In genomic region chr3:149371001-149371722, GRCh38 we compare ENCODE assay signal across 12 cellular contexts. TPM values are rescaled to one million over a fixed set of nuclear protein-coding genes. Genes with fewer than 3 reads are reported as not detected.
A peak's percentile ranks its signal among the peaks of the same experiment; 100 is the strongest.
DNase-seq lines count a peak whose midpoint lies in the region; TF ChIP-seq lines count a peak whose summit lies in the region.
"Had no signal": no experiment of that assay in that cellular context is flagged by ENCODE, and none has a peak within 500 bp of the region (broad histone marks: within the 10 kb centered on the region; RNA-seq: fewer than 3 reads in every experiment).

No MANE protein-coding gene starts in this region.

- no peaks in the 10 kb centered on the region for H3K4me1 ChIP-seq in Loucy (ENCODE audit: insufficient read depth, low read length, poor library complexity, severe bottlenecking)
- peaks cover 8% of the 10 kb centered on the region for H3K4me1 ChIP-seq in mesenchymal stem cell (ENCODE audit: control insufficient read depth, insufficient read depth, low read depth, low read length)
- no peaks in the 10 kb centered on the region for H3K4me1 ChIP-seq in CD4-positive, alpha-beta memory T cell (ENCODE audit: insufficient read depth, low read length)

- H3K36me3 ChIP-seq in Loucy (ENCODE audit: insufficient read depth, low read length): no peaks in the 10 kb centered on the region
- peaks cover 9 to 13% of the 10 kb centered on the region in 2 experiments for H3K36me3 ChIP-seq in mesenchymal stem cell (ENCODE audit: control insufficient read depth in 1 of 2, insufficient read depth in 2 of 2, low read depth in 1 of 2, low read length in 2 of 2)
- no peaks in the 10 kb centered on the region for H3K36me3 ChIP-seq in CD4-positive, alpha-beta memory T cell (ENCODE audit: insufficient read depth, low read length)

- H3K27me3 ChIP-seq in Loucy (ENCODE audit: insufficient read depth, low read length, poor library complexity, severe bottlenecking) (no peaks in the 10 kb centered on the region), mesenchymal stem cell (ENCODE audit: control insufficient read depth in 1 of 2, insufficient read depth in 1 of 2, low read length in 2 of 2) (no peaks in the 10 kb centered on the region)
- H3K27me3 ChIP-seq in CD4-positive, alpha-beta memory T cell (ENCODE audit: insufficient read depth, low read length): no peaks in the 10 kb centered on the region

- H3K9me3 ChIP-seq in Loucy (ENCODE audit: insufficient read depth, low read depth, low read length) (no peaks in the 10 kb centered on the region), mesenchymal stem cell (ENCODE audit: control insufficient read depth, low read length) (no peaks in the 10 kb centered on the region)
- no peaks in the 10 kb centered on the region for H3K9me3 ChIP-seq in CD4-positive, alpha-beta memory T cell (ENCODE audit: control insufficient read depth in 1 of 2, low read length in 2 of 2)

- no peaks in the 10 kb centered on the region for H4K20me1 ChIP-seq in Loucy (ENCODE audit: insufficient read depth, low read length, poor library complexity, severe bottlenecking)

- TF ChIP-seq CTCF in Loucy (conservative IDR thresholded peaks at IDR 0.05; ENCODE audit: low read length): peak; percentile 21
- no peak for TF ChIP-seq CTCF in nephron progenitor cell (IDR thresholded peaks at IDR 0.05)

- no peak overlapping the region for H4K8ac ChIP-seq in mesenchymal stem cell (ENCODE audit: low read length)

- peak; percentile 58 to 74 for DNase-seq in AML-193 (lab: John Stamatoyannopoulos, UW)
- DNase-seq in cerebellar cortex (ENCODE audit: low spot score): peak; percentile 58
- DNase-seq in mesenchymal stem cell: peak; percentile 77
- DNase-seq in activated naive CD4-positive, alpha-beta T cell treated with Interleukin-2 at 50 U/mL for 16 hours: no peak
- no peak for DNase-seq in DMS114 treated with DMSO at 0.1 percent for 48 hours (lab: John Stamatoyannopoulos, UW; ENCODE audit: unreplicated experiment)
- no peak for DNase-seq in CD4-positive, alpha-beta memory T cell
- DNase-seq in nephron progenitor cell: no peak
- DNase-seq: activated CD4-positive, alpha-beta T cell treated with anti-CD3 and anti-CD28 coated beads, Interleukin-2, amount 10 ng/mL, durations not matched to agents 24 days and 14 days; DND-41; H7; NCI-H1417 treated with DMSO at 0.1 percent for 48 hours had no signal

- no peaks in the 10 kb centered on the region for H3F3A ChIP-seq in Loucy (ENCODE audit: low read depth)

- intact Hi-C loops in CD4-positive, alpha-beta memory T cell (cut with micrococcal nuclease): no loop called here

- H3K4me3 ChIP-seq in Loucy (ENCODE audit: low read length, poor library complexity, severe bottlenecking) (no peak overlapping the region), mesenchymal stem cell (ENCODE audit: insufficient read depth in 1 of 2, low read depth in 1 of 2, low read length in 2 of 2) (no peak overlapping the region)
- H3K4me3 ChIP-seq in CD4-positive, alpha-beta memory T cell (ENCODE audit: low read length in 2 of 2): no peak overlapping the region

- no peak overlapping the region for H3K23ac ChIP-seq in mesenchymal stem cell (ENCODE audit: low read length in 2 of 2)

- peak overlapping the region in 1 of 2 experiments; percentile 69 for H3K18ac ChIP-seq in mesenchymal stem cell (ENCODE audit: low read depth in 1 of 2, low read length in 2 of 2)

- CTCF ChIA-PET in CD4-positive, alpha-beta memory T cell (lab: Charles Lee; ENCODE audit: partially characterized antibody): interaction anchor here (1.9 kb wide), 1 partner anchor 17 kb away, joined by 7 read pairs; no protein-coding TSS in a partner anchor

- H3K4me1 Mint-ChIP-seq in CD4-positive, alpha-beta memory T cell: no peaks in the 10 kb centered on the region
- peaks cover 32% of the 10 kb centered on the region for H3K4me1 Mint-ChIP-seq in nephron progenitor cell

- no peak overlapping the region for H2AK5ac ChIP-seq in mesenchymal stem cell (ENCODE audit: low read length, severe bottlenecking)

- peak overlapping the region in 1 of 2 experiments; percentile 47 for H2BK12ac ChIP-seq in mesenchymal stem cell (ENCODE audit: low read length in 2 of 2)

- H2BK15ac ChIP-seq in mesenchymal stem cell (ENCODE audit: low read depth, poor library complexity, severe bottlenecking): no peak overlapping the region

- POLR2A ChIA-PET in CD4-positive, alpha-beta memory T cell (lab: Charles Lee; ENCODE audit: partially characterized antibody): no interaction called here

- peak overlapping the region; percentile 59 for H3K27ac ChIP-seq in mesenchymal stem cell (ENCODE audit: low read length, poor library complexity, severe bottlenecking)
- H3K27ac ChIP-seq in CD4-positive, alpha-beta memory T cell (ENCODE audit: low read depth, low read length): no peak overlapping the region

- no peaks in the 10 kb centered on the region for H3K9me2 ChIP-seq in Loucy (replicated peaks; ENCODE audit: low read depth, low read length)

- H3K4me3 Mint-ChIP-seq in CD4-positive, alpha-beta memory T cell: no peak overlapping the region
- H3K4me3 Mint-ChIP-seq in nephron progenitor cell: no peak overlapping the region
- H3K4me3 Mint-ChIP-seq: activated CD4-positive, alpha-beta T cell treated with anti-CD3 and anti-CD28 coated beads, Interleukin-2, amount 10 ng/mL, durations not matched to agents 24 days and 14 days had no signal

- H3K79me2 ChIP-seq in Loucy (ENCODE audit: insufficient read depth, low read length): no peaks in the 10 kb centered on the region

- no peaks in the 10 kb centered on the region for H3K36me3 Mint-ChIP-seq in CD4-positive, alpha-beta memory T cell
- H3K36me3 Mint-ChIP-seq in nephron progenitor cell (ENCODE audit: low read depth): no peaks in the 10 kb centered on the region

- 46% methylated on average over 7 of the region's 7 CpGs for WGBS in mesenchymal stem cell

- no peak overlapping the region for H3K4ac ChIP-seq in mesenchymal stem cell (ENCODE audit: low read depth in 1 of 2, low read length in 2 of 2)

- no peak overlapping the region for H2BK5ac ChIP-seq in mesenchymal stem cell (ENCODE audit: low read depth, low read length, poor library complexity, severe bottlenecking)

- H2BK120ac ChIP-seq in mesenchymal stem cell (ENCODE audit: low read depth, low read length): no peak overlapping the region

- H3K27me3 Mint-ChIP-seq in CD4-positive, alpha-beta memory T cell: peaks cover 4 to 8% of the 10 kb centered on the region in 2 donors
- H3K27me3 Mint-ChIP-seq in nephron progenitor cell (ENCODE audit: low read depth, poor library complexity): peaks cover 3% of the 10 kb centered on the region

- no peak overlapping the region for H4K91ac ChIP-seq in mesenchymal stem cell (ENCODE audit: low read length)

- H3K14ac ChIP-seq in mesenchymal stem cell (ENCODE audit: low read length in 2 of 2): no peak overlapping the region

- no peaks in the 10 kb centered on the region for H3K79me1 ChIP-seq in mesenchymal stem cell (replicated peaks; ENCODE audit: low read length, poor library complexity, severe bottlenecking)

- no peak overlapping the region for H3K27ac Mint-ChIP-seq in CD4-positive, alpha-beta memory T cell
- no peak overlapping the region for H3K27ac Mint-ChIP-seq in nephron progenitor cell
- H3K27ac Mint-ChIP-seq: activated CD4-positive, alpha-beta T cell treated with anti-CD3 and anti-CD28 coated beads, Interleukin-2, amount 10 ng/mL, durations not matched to agents 24 days and 14 days had no signal

- H3K4me2 ChIP-seq in Loucy (ENCODE audit: low read depth, low read length, poor library complexity, severe bottlenecking) (no peak overlapping the region), mesenchymal stem cell (ENCODE audit: low read length, poor library complexity, severe bottlenecking) (no peak overlapping the region)

- H3K9me3 Mint-ChIP-seq in CD4-positive, alpha-beta memory T cell: no peaks in the 10 kb centered on the region
- no peaks in the 10 kb centered on the region for H3K9me3 Mint-ChIP-seq in nephron progenitor cell
- H3K9me3 Mint-ChIP-seq: activated CD4-positive, alpha-beta T cell treated with anti-CD3 and anti-CD28 coated beads, Interleukin-2, amount 10 ng/mL, durations not matched to agents 24 days and 14 days had no signal

- H2AFZ ChIP-seq in Loucy (ENCODE audit: low read length): peak overlapping the region; percentile 71; the same call in 1 of the 2 replicates
- H2AFZ ChIP-seq in mesenchymal stem cell (ENCODE audit: low read depth, low read length): no peak overlapping the region

- H3K9ac ChIP-seq in Loucy (ENCODE audit: low read depth, low read length, poor library complexity, severe bottlenecking): no peak overlapping the region
- H3K9ac ChIP-seq in mesenchymal stem cell (ENCODE audit: low read length): peak overlapping the region; percentile 4

RNA-seq across cellular contexts. Expression of gene TM4SF1, which starts 6.3 kb away (rescaled TPM):
- polyA plus RNA-seq in mesenchymal stem cell (2013, experiment 1 of 2): 80.3 TPM
- 86.8 TPM for polyA plus RNA-seq in mesenchymal stem cell (2013, experiment 2 of 2)
- total RNA-seq in CD4-positive, alpha-beta memory T cell: not detected
- polyA plus RNA-seq in CD4-positive, alpha-beta memory T cell: not detected

RNA-seq across cellular contexts. Expression of gene TM4SF18, which starts 37.7 kb away (rescaled TPM):
- 0.94 TPM for polyA plus RNA-seq in mesenchymal stem cell (2013, experiment 1 of 2)
- 0.88 TPM for polyA plus RNA-seq in mesenchymal stem cell (2013, experiment 2 of 2)
- total RNA-seq in CD4-positive, alpha-beta memory T cell: not detected
- not detected for polyA plus RNA-seq in CD4-positive, alpha-beta memory T cell
- total RNA-seq: activated CD4-positive, alpha-beta T cell treated with anti-CD3 and anti-CD28 coated beads, Interleukin-2, amount 10 ng/mL, durations not matched to agents 24 days and 14 days had no signal

Comparison
In these comparisons a context has a peak if more than half of its experiments do, and no peak if none do; other contexts are left out.
1. DNase-seq: peak in AML-193 (2 of 2), cerebellar cortex (single experiment) and mesenchymal stem cell (single experiment); none in activated naive CD4-positive, alpha-beta T cell treated with Interleukin-2 at 50 U/mL for 16 hours (single experiment), DMS114 treated with DMSO at 0.1 percent for 48 hours (single experiment), CD4-positive, alpha-beta memory T cell (0 of 5) and nephron progenitor cell (single experiment).